ENCODE assay signal across 19 cellular contexts in genomic region chr20:45962031-45962755, GRCh38. TPM values are rescaled to one million over a fixed set of nuclear protein-coding genes. Genes with fewer than 3 reads are reported as not detected.
DNase-seq lines count a peak whose midpoint lies in the region; ATAC-seq and TF ChIP-seq lines count a peak whose summit lies in the region.
"Had no signal": no experiment of that assay in that cellular context is flagged by ENCODE, and none has a peak within 500 bp of the region (broad histone marks: within the 10 kb centered on the region; RNA-seq: fewer than 3 reads in every experiment).

No MANE protein-coding gene starts in this region.

- TF ChIP-seq CTCF in heart left ventricle (IDR thresholded peaks at IDR 0.05): no peak
- no peak for TF ChIP-seq CTCF in right lobe of liver (IDR thresholded peaks at IDR 0.05)

- no peak for ATAC-seq in left ventricle myocardium superior
- ATAC-seq in heart left ventricle: no peak
- ATAC-seq in right lobe of liver: no peak
- peak; percentile 20 for ATAC-seq in aorta (ENCODE audit: low FRiP score)

- H3K4me1 ChIP-seq in heart left ventricle (no peaks in the 10 kb centered on the region), right lobe of liver (no peaks in the 10 kb centered on the region), aorta (ENCODE audit: control insufficient read depth in 1 of 2, insufficient read depth in 2 of 2, low read length in 2 of 2) (no peaks in the 10 kb centered on the region)
- H3K4me1 ChIP-seq: vagina had no signal

- H3K27ac ChIP-seq in heart left ventricle: no peak overlapping the region
- no peak overlapping the region for H3K27ac ChIP-seq in right lobe of liver
- no peak overlapping the region for H3K27ac ChIP-seq in aorta (ENCODE audit: low read depth in 1 of 2, low read length in 2 of 2)
- H3K27ac ChIP-seq: epithelial cell of prostate, hepatocyte, vagina had no signal

- intact Hi-C loops in left ventricle myocardium superior (cut with micrococcal nuclease): no loop called here
- intact Hi-C loops in heart left ventricle (cut with DNase I): loop anchor here in 6 of 10 donors (5.0 to 10.0 kb wide), 4 partner anchors 67 to 157 kb away; partner anchors contain the start of genes TNNC2 (in 4 of the 6), CTSA (in 2 of the 6) and NEURL2 (in 2 of the 6)
- intact Hi-C loops in right lobe of liver (cut with DNase I): loop anchor here (10.0 kb wide), 3 partner anchors 77 to 167 kb away; partner anchors contain the start of genes DNTTIP1 (in 1 of the 2), SPATA25 (in 1 of the 2), TNNC2 (in 1 of the 2) and WFDC3 (in 1 of the 2)
- intact Hi-C loops in aorta (cut with DNase I): no loop called here

- H3K27me3 ChIP-seq in heart left ventricle (no peaks in the 10 kb centered on the region), right lobe of liver (no peaks in the 10 kb centered on the region), aorta (ENCODE audit: control insufficient read depth in 1 of 2, insufficient read depth in 2 of 2, low read length in 1 of 2) (no peaks in the 10 kb centered on the region)
- H3K27me3 ChIP-seq: hepatocyte, vagina had no signal

- peaks cover 3 to 100% (median 100%) of the 10 kb centered on the region in 9 donors for H3K36me3 ChIP-seq in heart left ventricle
- peaks cover 0 to 97% (median 54%) of the 10 kb centered on the region in 4 donors for H3K36me3 ChIP-seq in right lobe of liver
- H3K36me3 ChIP-seq in aorta (ENCODE audit: control insufficient read depth in 1 of 2, insufficient read depth in 2 of 2, low read length in 1 of 2): peaks cover 3 to 23% of the 10 kb centered on the region in 2 donors

- H3K9me3 ChIP-seq in heart left ventricle (no peaks in the 10 kb centered on the region), right lobe of liver (no peaks in the 10 kb centered on the region), aorta (ENCODE audit: control insufficient read depth, low read length) (no peaks in the 10 kb centered on the region)
- H3K9me3 ChIP-seq: vagina had no signal

- TF ChIP-seq POLR2A in heart left ventricle (IDR thresholded peaks at IDR 0.05): no peak
- TF ChIP-seq POLR2A in right lobe of liver (IDR thresholded peaks at IDR 0.05): no peak

- DNase-seq in left ventricle myocardium superior: peak; percentile 20
- no peak for DNase-seq in heart left ventricle
- DNase-seq in right lobe of liver: peak in 2 of 3 donors; percentile 39 to 44
- peak in 1 of 2 donors; percentile 67 for DNase-seq in aorta
- DNase-seq in AG08395 (ENCODE audit: low spot score): no peak
- no peak for DNase-seq in NCI-H2196 (lab: John Stamatoyannopoulos, UW; ENCODE audit: unreplicated experiment)
- DNase-seq: activated CD4-positive, alpha-beta memory T cell treated with anti-CD3 and anti-CD28 coated beads for 36 hours; activated naive CD4-positive, alpha-beta T cell; activated T-cell treated with anti-CD3 and anti-CD28 coated beads for 4 hours; amniotic stem cell; NCI-H187 treated with DMSO at 0.1 percent for 48 hours had no signal

- H3K4me3 ChIP-seq in heart left ventricle (no peak overlapping the region), right lobe of liver (no peak overlapping the region), aorta (ENCODE audit: low read length in 2 of 2) (no peak overlapping the region)
- H3K4me3 ChIP-seq: hepatocyte, lung, vagina had no signal

- 94 to 96% (median 94%) methylated on average over 17 to 26 of the region's 26 CpGs for WGBS in heart left ventricle, 4 donors
- no CpG with 5 or more reads among the region's 26 CpGs for WGBS in right lobe of liver (ENCODE audit: insufficient coverage, low coverage, low lambda C conversion rate, missing lambda C conversion rate)
- WGBS in aorta, 2 donors: 90 to 91% methylated on average over 26 of the region's 26 CpGs

RNA-seq across cellular contexts. Expression of gene ZNF335, which starts 9.8 kb away (rescaled TPM):
- total RNA-seq in left ventricle myocardium superior: 10.0 TPM
- 10 to 100 TPM in 3 of 9 donors, 1 to 10 TPM in 6; 5.6 to 14.9 (median 8.5) TPM for total RNA-seq in heart left ventricle
- 1 to 10 TPM; 7.0 TPM for polyA plus RNA-seq in heart left ventricle
- 1 to 10 TPM; 6.5 to 9.3 (median 7.8) TPM for total RNA-seq in right lobe of liver
- total RNA-seq in aorta: 10 to 100 TPM; 18.4 to 22.7 TPM
- 10 to 100 TPM in 1 of 2 donors, 1 to 10 TPM in 1; 2.8 to 31.4 TPM for polyA plus RNA-seq in aorta

RNA-seq across cellular contexts. Expression of gene PCIF1, which starts 27.7 kb away (rescaled TPM):
- total RNA-seq in left ventricle myocardium superior (26.2 TPM), heart left ventricle (10 to 100 TPM; 22.2 to 40.2 (median 28.2) TPM), right lobe of liver (10 to 100 TPM in 2 of 6 experiments, 1 to 10 TPM in 4; 7.8 to 12.1 (median 9.5) TPM), aorta (10 to 100 TPM; 32.5 to 33.3 TPM)
- polyA plus RNA-seq in heart left ventricle (10 to 100 TPM; 17.5 to 31.1 TPM), aorta (10 to 100 TPM; 15.5 to 43.4 TPM)

RNA-seq across cellular contexts. Expression of gene MMP9, which starts 46.5 kb away (rescaled TPM):
- total RNA-seq in left ventricle myocardium superior (0.64 TPM), heart left ventricle (10 to 100 TPM in 1 of 9 donors, 1 to 10 TPM in 5, under 1 TPM in 3; 0.35 to 15.8 (median 1.1) TPM), right lobe of liver (1 to 10 TPM in 4 of 6 experiments, under 1 TPM in 2; 0.61 to 2.4 (median 1.3) TPM), aorta (1 to 10 TPM; 5.1 to 6.0 TPM)
- polyA plus RNA-seq in heart left ventricle (under 1 TPM; 0.19 to 0.49 TPM), aorta (1 to 10 TPM in 1 of 2 donors, under 1 TPM in 1; 0.15 to 3.1 TPM)
- total RNA-seq: fibroblast of villous mesenchyme, renal cortical epithelial cell, SK-MEL-5 had no signal
- polyA plus RNA-seq: BJ had no signal

RNA-seq across cellular contexts. Expression of gene PLTP, which starts 50.2 kb away (rescaled TPM):
- total RNA-seq in left ventricle myocardium superior (97.7 TPM), heart left ventricle (100 to 1,000 TPM in 3 of 9 donors, 10 to 100 TPM in 6; 19.8 to 367 (median 81.1) TPM), right lobe of liver (10 to 100 TPM in 5 of 6 experiments, 1 to 10 TPM in 1; 9.6 to 70.2 (median 35.6) TPM), aorta (100 to 1,000 TPM; 113 to 445 TPM)
- polyA plus RNA-seq in heart left ventricle (10 to 100 TPM; 21.5 to 33.2 TPM), aorta (100 to 1,000 TPM in 1 of 2 donors, 10 to 100 TPM in 1; 80.7 to 103 TPM)

Comparison
In these comparisons a context has a peak if more than half of its experiments do, and no peak if none do; other contexts are left out.
1. DNase-seq: peak in left ventricle myocardium superior (single experiment) and right lobe of liver (2 of 3); none in heart left ventricle (0 of 5), AG08395 (single experiment) and NCI-H2196 (single experiment).
2. intact Hi-C loops: an anchor here in heart left ventricle (5.0 to 10.0 kb wide) and right lobe of liver (10.0 kb wide); none called in left ventricle myocardium superior and aorta.